ENCODE assay signal across 8 cellular contexts in genomic region chr16:73048292-73049050, GRCh38. TPM values are rescaled to one million over a fixed set of nuclear protein-coding genes. Genes with fewer than 3 reads are reported as not detected.
DNase-seq lines count a peak whose midpoint lies in the region; ATAC-seq and TF ChIP-seq lines count a peak whose summit lies in the region.

No MANE protein-coding gene starts in this region.

- H3K4me1 ChIP-seq in Peyer's patch: peaks cover 0 to 61% (median 5%) of the 10 kb centered on the region in 4 donors

- peak in 1 of 6 experiments; percentile 34 for TF ChIP-seq CTCF in Peyer's patch (IDR thresholded peaks at IDR 0.05)
- no peak for TF ChIP-seq CTCF in omental fat pad (IDR thresholded peaks at IDR 0.05)

- DNase-seq in ACHN (peak; percentile 48), Peyer's patch (peak in 2 of 3 donors; percentile 57 to 69), fibroblast of peridontal ligament (ENCODE audit: extremely low read depth) (peak; percentile 51), omental fat pad (ENCODE audit: low spot score) (no peak), SKM-1 (lab: John Stamatoyannopoulos, UW; ENCODE audit: unreplicated experiment) (no peak), NCI-H146 treated with DMSO at 0.1 percent for 48 hours (lab: John Stamatoyannopoulos, UW; ENCODE audit: unreplicated experiment) (no peak)
- no peak for DNase-seq in activated CD4-positive, alpha-beta T cell treated with anti-CD3 and anti-CD28 coated beads, Interleukin-2, amount 50 U/mL, for 48 hours

- no peaks in the 10 kb centered on the region for H3K9me3 ChIP-seq in Peyer's patch

- no peak for TF ChIP-seq POLR2A in Peyer's patch (IDR thresholded peaks at IDR 0.05)

- H3K27ac ChIP-seq in Peyer's patch: peak overlapping the region; percentile 70 to 90 (median 81)

- H3K36me3 ChIP-seq in Peyer's patch: no peaks in the 10 kb centered on the region

- ATAC-seq in GM21367 (IDR thresholded peaks at IDR 0.05; ENCODE audit: unreplicated experiment) (peak; percentile 5), omental fat pad (ENCODE audit: low FRiP score) (peak; percentile 47)

- in situ Hi-C loops in ACHN (cut with HindIII; ENCODE audit: low pct_ligation_motif_present, low pct_unique_long_range_greater_than_20kb, low sequenced_read_pairs): no loop called here

- peak overlapping the region; percentile 60 to 91 (median 64) for H3K4me3 ChIP-seq in Peyer's patch

- no peaks in the 10 kb centered on the region for H3K27me3 ChIP-seq in Peyer's patch

RNA-seq across cellular contexts. Expression of gene ZFHX3, which starts 0.5 kb away (rescaled TPM):
- total RNA-seq in Peyer's patch (10 to 100 TPM in 3 of 4 donors, 1 to 10 TPM in 1; 6.3 to 39.6 (median 14.6) TPM), omental fat pad (10 to 100 TPM; 11.8 to 35.2 (median 13.7) TPM)

Comparison
In these comparisons a context has a peak if more than half of its experiments do, and no peak if none do; other contexts are left out.
1. DNase-seq: peak in ACHN (single experiment), Peyer's patch (2 of 3) and fibroblast of peridontal ligament (single experiment); none in omental fat pad (single experiment), activated CD4-positive, alpha-beta T cell treated with anti-CD3 and anti-CD28 coated beads, Interleukin-2, amount 50 U/mL, for 48 hours (0 of 2), SKM-1 (single experiment) and NCI-H146 treated with DMSO at 0.1 percent for 48 hours (single experiment).